Comparison of ENCODE assay signal across 10 cellular contexts in genomic region chr5:96537386-96537785, GRCh38.
DNase-seq lines count a peak whose midpoint lies in the region; ATAC-seq and TF ChIP-seq lines count a peak whose summit lies in the region.
"Had no signal": no experiment of that assay in that cellular context is flagged by ENCODE, and none has a peak within 500 bp of the region (broad histone marks: within the 10 kb centered on the region; RNA-seq: fewer than 3 reads in every experiment).

No MANE protein-coding gene starts in this region.

- H3K27ac Mint-ChIP-seq in GM23338, result no peak overlapping the region

- H3K4me2 ChIP-seq in GM23338, result no peak overlapping the region

- H3K4me1 ChIP-seq in GM23338 (ENCODE audit: insufficient read depth), result no peaks in the 10 kb centered on the region
- H3K4me1 ChIP-seq: pancreas had no signal

- H3K27ac ChIP-seq in GM23338 (ENCODE audit: low read depth), result no peak overlapping the region
- H3K27ac ChIP-seq: pancreas, testis had no signal

- ATAC-seq in GM19351 (IDR thresholded peaks at IDR 0.05; ENCODE audit: unreplicated experiment) (peak; percentile 62), GM23338 (no peak), GM18517 (IDR thresholded peaks at IDR 0.05; ENCODE audit: unreplicated experiment) (no peak)
- ATAC-seq: pancreas had no signal

- H4K20me1 ChIP-seq in GM23338 (replicated peaks; ENCODE audit: insufficient read depth), result no peaks in the 10 kb centered on the region

- no peaks in the 10 kb centered on the region for H3K27me3 ChIP-seq in GM23338 (ENCODE audit: insufficient read depth)
- H3K27me3 ChIP-seq: pancreas, testis had no signal

- H3K27me3 Mint-ChIP-seq in GM23338 (ENCODE audit: insufficient read depth, low read depth, poor library complexity), result peaks cover 1% of the 10 kb centered on the region

- no peaks in the 10 kb centered on the region for H3K79me2 ChIP-seq in GM23338 (replicated peaks; ENCODE audit: insufficient read depth)

- peak; percentile 41 for DNase-seq in AG09309 (ENCODE audit: low read depth)
- DNase-seq in T-helper 1 cell, result peak in 3 of 5 donors; percentile 12 to 83 (median 15)
- peak; percentile 84 for DNase-seq in fibroblast of the aortic adventitia (ENCODE audit: low read depth)
- no peak for DNase-seq in GM23338 (ENCODE audit: low spot score)
- no peak for DNase-seq in stimulated activated CD8-positive, alpha-beta memory T cell treated with anti-CD3 and anti-CD28 coated beads, Interleukin-4, amount 100 ng/mL, for 48 hours
- DNase-seq in stimulated activated CD4-positive, alpha-beta T cell treated with anti-CD3 and anti-CD28 coated beads, Interleukin-1b, Interleukin-23, amount 100 ng/mL, for 48 hours, result no peak
- DNase-seq: pancreas, testis had no signal

- no peaks in the 10 kb centered on the region for H3F3A ChIP-seq in GM23338 (replicated peaks; ENCODE audit: low read depth)

- no peak for TF ChIP-seq CTCF in AG09309 (IDR thresholded peaks at IDR 0.05; ENCODE audit: control insufficient read depth, insufficient read depth, low read depth, low read length, missing control alignments)
- no peak for TF ChIP-seq CTCF in fibroblast of the aortic adventitia (IDR thresholded peaks at IDR 0.05; ENCODE audit: insufficient read depth, low read length)
- TF ChIP-seq CTCF in GM23338 (conservative IDR thresholded peaks at IDR 0.05; ENCODE audit: low read depth in 2 of 2), result no peak

- no peaks in the 10 kb centered on the region for H3K9me3 Mint-ChIP-seq in GM23338

- H2AFZ ChIP-seq in GM23338, result no peak overlapping the region

- no peaks in the 10 kb centered on the region for H3K9me2 ChIP-seq in GM23338 (ENCODE audit: insufficient read depth)

- H3K4me3 Mint-ChIP-seq in GM23338, result no peak overlapping the region

- H3K4me3 ChIP-seq in AG09309 (ENCODE audit: control insufficient read depth, low read depth, low read length) (no peak overlapping the region), fibroblast of the aortic adventitia (ENCODE audit: low read depth, low read length) (no peak overlapping the region), GM23338 (no peak overlapping the region)
- H3K4me3 ChIP-seq: pancreas, testis had no signal

- no peaks in the 10 kb centered on the region for H3K4me1 Mint-ChIP-seq in GM23338

- no peaks in the 10 kb centered on the region for H3K36me3 ChIP-seq in GM23338 (ENCODE audit: insufficient read depth)
- H3K36me3 ChIP-seq: pancreas had no signal

- H3K36me3 Mint-ChIP-seq in GM23338 (ENCODE audit: low read depth), result no peaks in the 10 kb centered on the region

TF ChIP-seq in GM23338, 12 proteins besides CTCF, POLR2A, EP300 and RAD21:
- no peak for TF ChIP-seq ZNF462 (CRISPR knock-in tag; IDR thresholded peaks at IDR 0.05)
- TF ChIP-seq EZH2 (IDR thresholded peaks at IDR 0.05; ENCODE audit: low read depth, unreplicated experiment), result no peak
- TF ChIP-seq CREB1 (CRISPR knock-in tag; IDR thresholded peaks at IDR 0.05; ENCODE audit: low read depth), result no peak
- TF ChIP-seq ZNF331 (CRISPR knock-in tag; IDR thresholded peaks at IDR 0.05; ENCODE audit: low read depth), result no peak
- no peak for TF ChIP-seq JUNB (IDR thresholded peaks at IDR 0.05; ENCODE audit: unreplicated experiment)
- TF ChIP-seq ETS1 (IDR thresholded peaks at IDR 0.05), result no peak
- TF ChIP-seq STAT1 (IDR thresholded peaks at IDR 0.05; ENCODE audit: unreplicated experiment), result no peak
- TF ChIP-seq REST (IDR thresholded peaks at IDR 0.05; ENCODE audit: unreplicated experiment), result no peak
TF ChIP-seq in GM23338: peak in this region for 0.

Comparison
In these comparisons a context has a peak if more than half of its experiments do, and no peak if none do; other contexts are left out.
1. DNase-seq: peak in AG09309 (single experiment), T-helper 1 cell (3 of 5) and fibroblast of the aortic adventitia (single experiment); none in GM23338 (single experiment), stimulated activated CD8-positive, alpha-beta memory T cell treated with anti-CD3 and anti-CD28 coated beads, Interleukin-4, amount 100 ng/mL, for 48 hours (single experiment) and stimulated activated CD4-positive, alpha-beta T cell treated with anti-CD3 and anti-CD28 coated beads, Interleukin-1b, Interleukin-23, amount 100 ng/mL, for 48 hours (single experiment).